ENCODE assay signal across 1 cellular context in the genomic region with DNA sequence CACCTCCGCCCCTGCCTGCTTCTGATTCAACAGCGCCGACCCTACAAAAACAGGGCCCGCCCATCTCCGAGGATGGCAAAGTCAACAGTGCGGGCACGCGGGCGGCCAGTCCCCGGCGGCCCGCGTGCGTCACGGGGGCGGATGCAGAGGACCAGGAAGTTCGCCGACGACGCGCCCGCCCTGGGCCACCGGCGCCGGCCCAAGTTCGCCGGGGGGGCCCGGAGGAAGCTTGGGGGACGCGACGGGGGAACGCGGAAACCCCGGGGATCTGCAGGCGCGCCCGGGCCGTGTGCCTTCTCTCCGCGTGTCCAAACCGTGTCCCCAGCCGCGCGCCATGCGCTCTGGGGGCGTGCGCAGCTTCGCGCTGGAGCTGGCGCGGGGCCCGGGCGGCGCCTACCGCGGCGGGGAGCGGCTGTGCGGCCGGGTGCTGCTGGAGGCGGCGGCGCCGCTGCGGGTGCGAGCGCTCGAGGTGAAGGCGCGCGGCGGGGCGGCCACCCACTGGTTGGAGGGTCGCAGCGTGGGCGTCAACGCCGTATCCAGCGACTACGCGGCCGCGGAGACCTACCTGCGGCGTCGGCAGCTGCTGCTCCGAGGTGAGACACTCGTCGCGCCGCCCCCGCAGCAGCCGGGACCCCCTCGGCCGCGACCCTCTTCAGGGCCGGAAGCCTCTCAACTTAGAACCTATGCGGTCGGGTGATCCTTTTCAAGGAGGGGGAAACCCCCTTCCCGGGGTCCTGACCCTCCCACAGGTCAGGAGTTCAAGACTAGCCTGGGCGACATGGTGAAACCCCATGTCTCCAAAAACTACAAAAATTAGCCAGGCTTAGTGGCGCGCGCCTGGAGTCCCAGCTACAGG.
TF ChIP-seq lines count a peak whose summit lies in the region.

No MANE protein-coding gene starts in this region.

TF ChIP-seq in K562, 482 proteins besides CTCF, POLR2A, EP300 and RAD21 (continued from another document and continues in another):
- TF ChIP-seq, protein P1, sequence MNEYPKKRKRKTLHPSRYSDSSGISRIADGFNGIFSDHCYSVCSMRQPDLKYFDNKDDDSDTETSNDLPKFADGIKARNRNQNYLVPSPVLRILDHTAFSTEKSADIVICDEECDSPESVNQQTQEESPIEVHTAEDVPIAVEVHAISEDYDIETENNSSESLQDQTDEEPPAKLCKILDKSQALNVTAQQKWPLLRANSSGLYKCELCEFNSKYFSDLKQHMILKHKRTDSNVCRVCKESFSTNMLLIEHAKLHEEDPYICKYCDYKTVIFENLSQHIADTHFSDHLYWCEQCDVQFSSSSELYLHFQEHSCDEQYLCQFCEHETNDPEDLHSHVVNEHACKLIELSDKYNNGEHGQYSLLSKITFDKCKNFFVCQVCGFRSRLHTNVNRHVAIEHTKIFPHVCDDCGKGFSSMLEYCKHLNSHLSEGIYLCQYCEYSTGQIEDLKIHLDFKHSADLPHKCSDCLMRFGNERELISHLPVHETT (CRISPR knock-in tag; conservative IDR thresholded peaks at IDR 0.05 in 1 of 2, IDR thresholded peaks at IDR 0.05 in 1 of 2), result peak in 1 of 2 experiments; percentile 90; a peak in 2 of 4 replicates
- TF ChIP-seq, protein P2, sequence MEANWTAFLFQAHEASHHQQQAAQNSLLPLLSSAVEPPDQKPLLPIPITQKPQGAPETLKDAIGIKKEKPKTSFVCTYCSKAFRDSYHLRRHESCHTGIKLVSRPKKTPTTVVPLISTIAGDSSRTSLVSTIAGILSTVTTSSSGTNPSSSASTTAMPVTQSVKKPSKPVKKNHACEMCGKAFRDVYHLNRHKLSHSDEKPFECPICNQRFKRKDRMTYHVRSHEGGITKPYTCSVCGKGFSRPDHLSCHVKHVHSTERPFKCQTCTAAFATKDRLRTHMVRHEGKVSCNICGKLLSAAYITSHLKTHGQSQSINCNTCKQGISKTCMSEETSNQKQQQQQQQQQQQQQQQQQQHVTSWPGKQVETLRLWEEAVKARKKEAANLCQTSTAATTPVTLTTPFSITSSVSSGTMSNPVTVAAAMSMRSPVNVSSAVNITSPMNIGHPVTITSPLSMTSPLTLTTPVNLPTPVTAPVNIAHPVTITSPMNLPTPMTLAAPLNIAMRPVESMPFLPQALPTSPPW (CRISPR knock-in tag; IDR thresholded peaks at IDR 0.05), result peak; percentile 95
- TF ChIP-seq, protein P3, sequence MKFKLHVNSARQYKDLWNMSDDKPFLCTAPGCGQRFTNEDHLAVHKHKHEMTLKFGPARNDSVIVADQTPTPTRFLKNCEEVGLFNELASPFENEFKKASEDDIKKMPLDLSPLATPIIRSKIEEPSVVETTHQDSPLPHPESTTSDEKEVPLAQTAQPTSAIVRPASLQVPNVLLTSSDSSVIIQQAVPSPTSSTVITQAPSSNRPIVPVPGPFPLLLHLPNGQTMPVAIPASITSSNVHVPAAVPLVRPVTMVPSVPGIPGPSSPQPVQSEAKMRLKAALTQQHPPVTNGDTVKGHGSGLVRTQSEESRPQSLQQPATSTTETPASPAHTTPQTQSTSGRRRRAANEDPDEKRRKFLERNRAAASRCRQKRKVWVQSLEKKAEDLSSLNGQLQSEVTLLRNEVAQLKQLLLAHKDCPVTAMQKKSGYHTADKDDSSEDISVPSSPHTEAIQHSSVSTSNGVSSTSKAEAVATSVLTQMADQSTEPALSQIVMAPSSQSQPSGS (CRISPR knock-in tag; IDR thresholded peaks at IDR 0.05), result peak; percentile 78; the same call in 1 of the 2 replicates
- TF ChIP-seq MYNN (IDR thresholded peaks at IDR 0.05) (peak; percentile 70), MYNN (CRISPR knock-in tag; IDR thresholded peaks at IDR 0.05) (no peak), ZNF408 (CRISPR knock-in tag; IDR thresholded peaks at IDR 0.05; ENCODE audit: low read depth) (no peak), CXXC5 (CRISPR knock-in tag; IDR thresholded peaks at IDR 0.05) (peak; percentile 94), ZNF224 (CRISPR knock-in tag; IDR thresholded peaks at IDR 0.05) (no peak), SIX5 (IDR thresholded peaks at IDR 0.05; ENCODE audit: borderline replicate concordance in 1 of 2, insufficient read depth in 1 of 2, low read depth in 1 of 2, low read length in 2 of 2) (no peak), ZBTB7A (IDR thresholded peaks at IDR 0.05; ENCODE audit: borderline replicate concordance, control insufficient read depth, low read depth, low read length) (peak; percentile 89), CC2D1A (IDR thresholded peaks at IDR 0.05) (no peak), TEAD1 (CRISPR knock-in tag; IDR thresholded peaks at IDR 0.05) (peak; percentile 24 to 77; a peak in 3 of 4 replicates), CBX3 (IDR thresholded peaks at IDR 0.05; ENCODE audit: borderline replicate concordance in 1 of 2, low read length in 2 of 2) (no peak), ELF1 (tag; IDR thresholded peaks at IDR 0.05) (peak; percentile 88), NR4A1 (CRISPR knock-in tag; IDR thresholded peaks at IDR 0.05) (no peak), NR4A1 (tag; IDR thresholded peaks at IDR 0.05) (peak; percentile 49; the same call in 1 of the 2 replicates), FOXJ2 (tag; IDR thresholded peaks at IDR 0.05) (no peak), SMARCE1 (IDR thresholded peaks at IDR 0.05) (no peak), HMG20B (CRISPR knock-in tag; IDR thresholded peaks at IDR 0.05) (no peak), XRCC5 (IDR thresholded peaks at IDR 0.05; ENCODE audit: low read depth, low read length) (no peak), SIN3B (IDR thresholded peaks at IDR 0.05; ENCODE audit: low read depth) (peak; percentile 42; the same call in 1 of the 2 replicates), ZNF12 (CRISPR knock-in tag; IDR thresholded peaks at IDR 0.05) (peak; percentile 10; the same call in 1 of the 2 replicates), PTBP1 (IDR thresholded peaks at IDR 0.05; ENCODE audit: low read depth, low read length) (no peak), NCOA2 (IDR thresholded peaks at IDR 0.05; ENCODE audit: partially characterized antibody in 2 of 2) (no peak), ZNF77 (CRISPR knock-in tag; IDR thresholded peaks at IDR 0.05) (no peak), BRCA1 (IDR thresholded peaks at IDR 0.05) (no peak), BRCA1 (CRISPR knock-in tag; IDR thresholded peaks at IDR 0.05) (no peak), GATAD2B (IDR thresholded peaks at IDR 0.05; ENCODE audit: borderline replicate concordance) (peak; percentile 87; the same call in 1 of the 2 replicates), ZKSCAN1 (IDR thresholded peaks at IDR 0.05; ENCODE audit: low read depth, low read length) (no peak), NR1H2 (CRISPR knock-in tag; IDR thresholded peaks at IDR 0.05) (no peak), PHF8 (IDR thresholded peaks at IDR 0.05; ENCODE audit: borderline replicate concordance, low read length) (peak; percentile 80), ZSCAN32 (CRISPR knock-in tag; IDR thresholded peaks at IDR 0.05) (no peak), MXI1 (IDR thresholded peaks at IDR 0.05; ENCODE audit: low read depth, low read length) (no peak), MBD2 (IDR thresholded peaks at IDR 0.05; ENCODE audit: borderline replicate concordance, low read depth) (peak; percentile 38; the same call in 1 of the 2 replicates), C11orf30 (IDR thresholded peaks at IDR 0.05; ENCODE audit: low read depth) (no peak), KDM1A (IDR thresholded peaks at IDR 0.05) (0 out of 4 replicates have a peak, but pooled peaks of 1 of the 2 experiments have one; percentile 55), NUFIP1 (IDR thresholded peaks at IDR 0.05; ENCODE audit: partially characterized antibody) (no peak)
- TF ChIP-seq, protein P4, sequence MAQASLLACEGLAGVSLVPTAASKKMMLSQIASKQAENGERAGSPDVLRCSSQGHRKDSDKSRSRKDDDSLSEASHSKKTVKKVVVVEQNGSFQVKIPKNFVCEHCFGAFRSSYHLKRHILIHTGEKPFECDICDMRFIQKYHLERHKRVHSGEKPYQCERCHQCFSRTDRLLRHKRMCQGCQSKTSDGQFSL (CRISPR knock-in tag; IDR thresholded peaks at IDR 0.05), result peak; percentile 71
- TF ChIP-seq, protein P4 (tag; IDR thresholded peaks at IDR 0.05), result peak in 1 of 2 experiments; percentile 56; a peak in 1 of 4 replicates
- TF ChIP-seq, protein P5, sequence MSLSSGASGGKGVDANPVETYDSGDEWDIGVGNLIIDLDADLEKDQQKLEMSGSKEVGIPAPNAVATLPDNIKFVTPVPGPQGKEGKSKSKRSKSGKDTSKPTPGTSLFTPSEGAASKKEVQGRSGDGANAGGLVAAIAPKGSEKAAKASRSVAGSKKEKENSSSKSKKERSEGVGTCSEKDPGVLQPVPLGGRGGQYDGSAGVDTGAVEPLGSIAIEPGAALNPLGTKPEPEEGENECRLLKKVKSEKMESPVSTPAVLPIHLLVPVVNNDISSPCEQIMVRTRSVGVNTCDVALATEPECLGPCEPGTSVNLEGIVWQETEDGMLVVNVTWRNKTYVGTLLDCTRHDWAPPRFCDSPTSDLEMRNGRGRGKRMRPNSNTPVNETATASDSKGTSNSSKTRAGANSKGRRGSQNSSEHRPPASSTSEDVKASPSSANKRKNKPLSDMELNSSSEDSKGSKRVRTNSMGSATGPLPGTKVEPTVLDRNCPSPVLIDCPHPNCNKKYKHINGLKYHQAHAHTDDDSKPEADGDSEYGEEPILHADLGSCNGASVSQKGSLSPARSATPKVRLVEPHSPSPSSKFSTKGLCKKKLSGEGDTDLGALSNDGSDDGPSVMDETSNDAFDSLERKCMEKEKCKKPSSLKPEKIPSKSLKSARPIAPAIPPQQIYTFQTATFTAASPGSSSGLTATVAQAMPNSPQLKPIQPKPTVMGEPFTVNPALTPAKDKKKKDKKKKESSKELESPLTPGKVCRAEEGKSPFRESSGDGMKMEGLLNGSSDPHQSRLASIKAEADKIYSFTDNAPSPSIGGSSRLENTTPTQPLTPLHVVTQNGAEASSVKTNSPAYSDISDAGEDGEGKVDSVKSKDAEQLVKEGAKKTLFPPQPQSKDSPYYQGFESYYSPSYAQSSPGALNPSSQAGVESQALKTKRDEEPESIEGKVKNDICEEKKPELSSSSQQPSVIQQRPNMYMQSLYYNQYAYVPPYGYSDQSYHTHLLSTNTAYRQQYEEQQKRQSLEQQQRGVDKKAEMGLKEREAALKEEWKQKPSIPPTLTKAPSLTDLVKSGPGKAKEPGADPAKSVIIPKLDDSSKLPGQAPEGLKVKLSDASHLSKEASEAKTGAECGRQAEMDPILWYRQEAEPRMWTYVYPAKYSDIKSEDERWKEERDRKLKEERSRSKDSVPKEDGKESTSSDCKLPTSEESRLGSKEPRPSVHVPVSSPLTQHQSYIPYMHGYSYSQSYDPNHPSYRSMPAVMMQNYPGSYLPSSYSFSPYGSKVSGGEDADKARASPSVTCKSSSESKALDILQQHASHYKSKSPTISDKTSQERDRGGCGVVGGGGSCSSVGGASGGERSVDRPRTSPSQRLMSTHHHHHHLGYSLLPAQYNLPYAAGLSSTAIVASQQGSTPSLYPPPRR (CRISPR knock-in tag; IDR thresholded peaks at IDR 0.05; ENCODE audit: borderline replicate concordance), result no peak
- TF ChIP-seq, protein P6, sequence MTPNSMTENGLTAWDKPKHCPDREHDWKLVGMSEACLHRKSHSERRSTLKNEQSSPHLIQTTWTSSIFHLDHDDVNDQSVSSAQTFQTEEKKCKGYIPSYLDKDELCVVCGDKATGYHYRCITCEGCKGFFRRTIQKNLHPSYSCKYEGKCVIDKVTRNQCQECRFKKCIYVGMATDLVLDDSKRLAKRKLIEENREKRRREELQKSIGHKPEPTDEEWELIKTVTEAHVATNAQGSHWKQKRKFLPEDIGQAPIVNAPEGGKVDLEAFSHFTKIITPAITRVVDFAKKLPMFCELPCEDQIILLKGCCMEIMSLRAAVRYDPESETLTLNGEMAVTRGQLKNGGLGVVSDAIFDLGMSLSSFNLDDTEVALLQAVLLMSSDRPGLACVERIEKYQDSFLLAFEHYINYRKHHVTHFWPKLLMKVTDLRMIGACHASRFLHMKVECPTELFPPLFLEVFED (CRISPR knock-in tag; conservative IDR thresholded peaks at IDR 0.05), result no peak
- TF ChIP-seq, protein P7, sequence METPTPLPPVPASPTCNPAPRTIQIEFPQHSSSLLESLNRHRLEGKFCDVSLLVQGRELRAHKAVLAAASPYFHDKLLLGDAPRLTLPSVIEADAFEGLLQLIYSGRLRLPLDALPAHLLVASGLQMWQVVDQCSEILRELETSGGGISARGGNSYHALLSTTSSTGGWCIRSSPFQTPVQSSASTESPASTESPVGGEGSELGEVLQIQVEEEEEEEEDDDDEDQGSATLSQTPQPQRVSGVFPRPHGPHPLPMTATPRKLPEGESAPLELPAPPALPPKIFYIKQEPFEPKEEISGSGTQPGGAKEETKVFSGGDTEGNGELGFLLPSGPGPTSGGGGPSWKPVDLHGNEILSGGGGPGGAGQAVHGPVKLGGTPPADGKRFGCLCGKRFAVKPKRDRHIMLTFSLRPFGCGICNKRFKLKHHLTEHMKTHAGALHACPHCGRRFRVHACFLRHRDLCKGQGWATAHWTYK (CRISPR knock-in tag; IDR thresholded peaks at IDR 0.05), result peak; percentile 46; the same call in 1 of the 2 replicates
- TF ChIP-seq, protein P8, sequence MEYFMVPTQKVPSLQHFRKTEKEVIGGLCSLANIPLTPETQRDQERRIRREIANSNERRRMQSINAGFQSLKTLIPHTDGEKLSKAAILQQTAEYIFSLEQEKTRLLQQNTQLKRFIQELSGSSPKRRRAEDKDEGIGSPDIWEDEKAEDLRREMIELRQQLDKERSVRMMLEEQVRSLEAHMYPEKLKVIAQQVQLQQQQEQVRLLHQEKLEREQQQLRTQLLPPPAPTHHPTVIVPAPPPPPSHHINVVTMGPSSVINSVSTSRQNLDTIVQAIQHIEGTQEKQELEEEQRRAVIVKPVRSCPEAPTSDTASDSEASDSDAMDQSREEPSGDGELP (CRISPR knock-in tag; IDR thresholded peaks at IDR 0.05; ENCODE audit: borderline replicate concordance), result peak; percentile 36; the same call in 1 of the 2 replicates
